ENCODE assay signal across 11 cellular contexts in the genomic region with DNA sequence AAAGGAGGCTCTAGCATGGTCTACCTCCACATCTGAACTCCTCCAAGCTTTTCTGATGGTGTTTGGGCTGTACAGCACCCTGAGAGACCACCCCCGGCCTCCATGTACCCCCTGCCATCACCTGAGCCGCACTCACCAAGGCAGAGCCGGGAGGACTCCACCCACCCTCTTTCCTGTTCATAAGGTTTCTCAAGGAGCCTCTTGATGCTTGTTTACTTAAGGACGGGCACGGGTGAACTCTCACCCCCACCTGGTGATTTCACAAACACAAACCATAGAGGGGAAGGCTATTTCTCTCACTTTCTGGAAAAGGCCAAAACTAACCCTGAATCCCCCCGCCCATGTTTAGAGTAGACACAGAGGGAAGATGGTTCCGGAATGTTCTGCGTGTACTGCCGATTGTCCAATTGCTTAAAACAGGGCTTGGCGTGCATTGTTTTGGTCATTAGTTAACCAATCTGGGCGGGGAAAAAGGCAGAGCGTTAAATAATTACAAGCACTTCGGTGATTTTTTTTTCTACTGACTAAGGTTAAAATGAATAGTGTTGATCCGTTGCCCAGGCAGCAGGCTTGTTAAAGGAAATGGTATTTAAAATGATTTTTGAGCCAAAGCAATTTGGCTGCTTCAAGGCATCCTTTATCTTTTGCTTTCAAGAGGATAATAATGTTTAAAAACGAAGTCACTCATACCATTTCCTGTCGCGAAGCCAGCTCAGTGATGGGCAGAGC.
DNase-seq lines count a peak whose midpoint lies in the region; ATAC-seq, FAIRE-seq and TF ChIP-seq lines count a peak whose summit lies in the region.
"Had no signal": no experiment of that assay in that cellular context is flagged by ENCODE, and none has a peak within 500 bp of the region (broad histone marks: within the 10 kb centered on the region; RNA-seq: fewer than 3 reads in every experiment).

No MANE protein-coding gene starts in this region.

- H3K4me3 Mint-ChIP-seq in astrocyte (ENCODE audit: unreplicated experiment): no peak overlapping the region
- no peak overlapping the region for H3K4me3 Mint-ChIP-seq in stimulated activated memory B cell treated with anti-CD40 and anti-IgM and Interleukin-4, amounts not matched to agents 10 μg/mL and 1 μg/mL and 100 μg/mL, for 72 hours
- no peak overlapping the region for H3K4me3 Mint-ChIP-seq in activated CD8-positive, alpha-beta T cell treated with anti-CD3 and anti-CD28 coated beads, Interleukin-2, amount 10 ng/mL, durations not matched to agents 7 days and 5 days
- H3K4me3 Mint-ChIP-seq: CD4-positive, alpha-beta memory T cell had no signal

- H3K4me2 ChIP-seq in astrocyte (ENCODE audit: low read length): peak overlapping the region; percentile 64

- no peak overlapping the region for H3K27ac ChIP-seq in ACC112 (ENCODE audit: low read depth, low read length)
- peak overlapping the region; percentile 23 for H3K27ac ChIP-seq in astrocyte (ENCODE audit: low read depth, low read length)

- H3K36me3 ChIP-seq in ACC112 (ENCODE audit: insufficient read depth, low read length) (no peaks in the 10 kb centered on the region), astrocyte (ENCODE audit: insufficient read depth, low read length) (no peaks in the 10 kb centered on the region), H7 (replicated peaks; ENCODE audit: control insufficient read depth, insufficient read depth, low read length) (no peaks in the 10 kb centered on the region)

- TF ChIP-seq CTCF in astrocyte (IDR thresholded peaks at IDR 0.05; ENCODE audit: insufficient read depth, low read depth, low read length): no peak

- peak overlapping the region; percentile 40 for H3K9ac ChIP-seq in astrocyte (ENCODE audit: low read length)

- H3K9me3 ChIP-seq in astrocyte (ENCODE audit: insufficient read depth, low read depth, low read length): no peaks in the 10 kb centered on the region

- FAIRE-seq in astrocyte (lab: Jason Lieb, UNC): no peak

- H3K79me2 ChIP-seq in ACC112 (ENCODE audit: control insufficient read depth, insufficient read depth, low read length, unreplicated experiment) (no peaks in the 10 kb centered on the region), astrocyte (ENCODE audit: insufficient read depth, low read length) (no peaks in the 10 kb centered on the region)

- CTCF ChIA-PET in activated CD8-positive, alpha-beta T cell treated with anti-CD3 and anti-CD28 coated beads, Interleukin-2, amount 10 ng/mL, durations not matched to agents 7 days and 5 days (lab: Charles Lee): no interaction called here

- POLR2A ChIA-PET in activated CD8-positive, alpha-beta T cell treated with anti-CD3 and anti-CD28 coated beads, Interleukin-2, amount 10 ng/mL, durations not matched to agents 7 days and 5 days (lab: Charles Lee): no interaction called here

- H2AFZ ChIP-seq in ACC112 (ENCODE audit: low read length, unreplicated experiment) (peak overlapping the region; percentile 30), astrocyte (ENCODE audit: low read depth, low read length) (peak overlapping the region; percentile 65)

- H3K36me3 Mint-ChIP-seq in astrocyte (ENCODE audit: low read depth, unreplicated experiment): no peaks in the 10 kb centered on the region
- H3K36me3 Mint-ChIP-seq in stimulated activated memory B cell treated with anti-CD40 and anti-IgM and Interleukin-4, amounts not matched to agents 10 μg/mL and 1 μg/mL and 100 μg/mL, for 72 hours: no peaks in the 10 kb centered on the region
- no peaks in the 10 kb centered on the region for H3K36me3 Mint-ChIP-seq in activated CD8-positive, alpha-beta T cell treated with anti-CD3 and anti-CD28 coated beads, Interleukin-2, amount 10 ng/mL, durations not matched to agents 7 days and 5 days (ENCODE audit: low read depth)
- H3K36me3 Mint-ChIP-seq: CD4-positive, alpha-beta memory T cell had no signal

- peak; percentile 95 for DNase-seq in NCI-H1105 (lab: John Stamatoyannopoulos, UW)
- peak; percentile 84 for DNase-seq in astrocyte (ENCODE audit: low read depth)
- DNase-seq in left kidney (ENCODE audit: low read depth, low spot score): peak; percentile 41
- no peak for DNase-seq in activated CD8-positive, alpha-beta memory T cell treated with anti-CD3 and anti-CD28 coated beads, Interleukin-2, amount 50 U/mL, for 4 hours
- no peak for DNase-seq in activated CD8-positive, alpha-beta T cell treated with anti-CD3 and anti-CD28 coated beads, Interleukin-2, amount 10 ng/mL, durations not matched to agents 7 days and 5 days
- DNase-seq in H7: no peak
- DNase-seq: aorta; CD4-positive, alpha-beta memory T cell; MV-4-11 had no signal

- no peaks in the 10 kb centered on the region; the same call in 1 of the 2 replicates for H3K27me3 ChIP-seq in ACC112 (ENCODE audit: insufficient read depth, low read length)
- H3K27me3 ChIP-seq in astrocyte (ENCODE audit: insufficient read depth, low read length): no peaks in the 10 kb centered on the region
- no peaks in the 10 kb centered on the region for H3K27me3 ChIP-seq in H7 (ENCODE audit: control insufficient read depth, insufficient read depth, low read length)

- H3K4me3 ChIP-seq in ACC112 (ENCODE audit: low read depth, low read length) (no peak overlapping the region), astrocyte (ENCODE audit: insufficient read depth, low read depth, low read length) (no peak overlapping the region), H7 (ENCODE audit: insufficient read depth, low read depth, low read length) (no peak overlapping the region)

- peaks cover 4% of the 10 kb centered on the region for H3K4me1 Mint-ChIP-seq in astrocyte (ENCODE audit: low read depth, unreplicated experiment)
- no peaks in the 10 kb centered on the region for H3K4me1 Mint-ChIP-seq in stimulated activated memory B cell treated with anti-CD40 and anti-IgM and Interleukin-4, amounts not matched to agents 10 μg/mL and 1 μg/mL and 100 μg/mL, for 72 hours
- H3K4me1 Mint-ChIP-seq in activated CD8-positive, alpha-beta T cell treated with anti-CD3 and anti-CD28 coated beads, Interleukin-2, amount 10 ng/mL, durations not matched to agents 7 days and 5 days (ENCODE audit: low read depth): no peaks in the 10 kb centered on the region

- H4K20me1 ChIP-seq in astrocyte (ENCODE audit: insufficient read depth, low read length): no peaks in the 10 kb centered on the region

- H3K9me3 Mint-ChIP-seq in astrocyte (ENCODE audit: unreplicated experiment): peaks cover 3% of the 10 kb centered on the region
- H3K9me3 Mint-ChIP-seq in stimulated activated memory B cell treated with anti-CD40 and anti-IgM and Interleukin-4, amounts not matched to agents 10 μg/mL and 1 μg/mL and 100 μg/mL, for 72 hours: peaks cover 11% of the 10 kb centered on the region
- H3K9me3 Mint-ChIP-seq in activated CD8-positive, alpha-beta T cell treated with anti-CD3 and anti-CD28 coated beads, Interleukin-2, amount 10 ng/mL, durations not matched to agents 7 days and 5 days (ENCODE audit: insufficient read depth): no peaks in the 10 kb centered on the region

- H3K27ac Mint-ChIP-seq in astrocyte (ENCODE audit: unreplicated experiment): no peak overlapping the region
- no peak overlapping the region for H3K27ac Mint-ChIP-seq in stimulated activated memory B cell treated with anti-CD40 and anti-IgM and Interleukin-4, amounts not matched to agents 10 μg/mL and 1 μg/mL and 100 μg/mL, for 72 hours
- H3K27ac Mint-ChIP-seq in activated CD8-positive, alpha-beta T cell treated with anti-CD3 and anti-CD28 coated beads, Interleukin-2, amount 10 ng/mL, durations not matched to agents 7 days and 5 days: no peak overlapping the region
- H3K27ac Mint-ChIP-seq: CD4-positive, alpha-beta memory T cell had no signal

- no peak for ATAC-seq in stimulated activated memory B cell treated with anti-CD40 and anti-IgM and Interleukin-4, amounts not matched to agents 10 μg/mL and 1 μg/mL and 100 μg/mL, for 72 hours
- no peak for ATAC-seq in activated CD8-positive, alpha-beta T cell treated with anti-CD3 and anti-CD28 coated beads, Interleukin-2, amount 10 ng/mL, durations not matched to agents 7 days and 5 days

- H3K4me1 ChIP-seq in ACC112 (ENCODE audit: control insufficient read depth, insufficient read depth, low read length, unreplicated experiment) (peaks cover 5% of the 10 kb centered on the region), astrocyte (ENCODE audit: insufficient read depth, low read length) (peaks cover 10% of the 10 kb centered on the region)

- H3K27me3 Mint-ChIP-seq in astrocyte (ENCODE audit: low read depth, unreplicated experiment): peaks cover 10% of the 10 kb centered on the region
- H3K27me3 Mint-ChIP-seq in stimulated activated memory B cell treated with anti-CD40 and anti-IgM and Interleukin-4, amounts not matched to agents 10 μg/mL and 1 μg/mL and 100 μg/mL, for 72 hours: no peaks in the 10 kb centered on the region
- H3K27me3 Mint-ChIP-seq in activated CD8-positive, alpha-beta T cell treated with anti-CD3 and anti-CD28 coated beads, Interleukin-2, amount 10 ng/mL, durations not matched to agents 7 days and 5 days (ENCODE audit: low read depth): no peaks in the 10 kb centered on the region

Comparison
In these comparisons a context has a peak if more than half of its experiments do, and no peak if none do; other contexts are left out.
1. DNase-seq: peak in NCI-H1105 (single experiment), astrocyte (single experiment) and left kidney (single experiment); none in activated CD8-positive, alpha-beta memory T cell treated with anti-CD3 and anti-CD28 coated beads, Interleukin-2, amount 50 U/mL, for 4 hours (single experiment), activated CD8-positive, alpha-beta T cell treated with anti-CD3 and anti-CD28 coated beads, Interleukin-2, amount 10 ng/mL, durations not matched to agents 7 days and 5 days (single experiment) and H7 (single experiment).